In the genomic region with DNA sequence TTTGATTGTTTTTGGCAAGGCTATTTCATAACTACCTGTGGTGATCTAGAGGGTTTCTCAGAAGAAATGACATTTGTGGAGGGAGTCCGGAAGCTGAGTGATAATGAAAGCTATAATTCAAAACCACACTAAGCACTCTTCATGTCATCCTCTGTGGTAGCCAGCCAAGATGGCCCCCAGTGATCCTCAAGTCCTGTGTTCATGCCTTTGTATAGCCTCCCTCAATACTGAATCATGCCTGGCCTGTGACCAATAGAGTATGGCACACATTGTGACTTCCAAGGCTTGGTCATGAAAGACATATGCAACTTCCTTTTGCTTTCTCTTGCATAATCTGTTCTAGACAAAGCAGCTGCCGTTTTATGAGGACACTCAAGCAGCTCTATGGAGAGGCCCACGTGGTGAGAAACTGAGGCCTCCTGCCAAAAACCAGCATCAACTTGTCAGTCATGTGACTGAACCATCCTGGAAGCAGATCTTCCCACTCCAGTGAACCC, we compare ENCODE assay signal across 1 cellular context.
A peak's percentile ranks its signal among the peaks of the same experiment; 100 is the strongest.
TF ChIP-seq lines count a peak whose summit lies in the region.

No MANE protein-coding gene starts in this region.

TF ChIP-seq in K562, 482 proteins besides CTCF, POLR2A, EP300 and RAD21 (continues in another document):
- TF ChIP-seq L3MBTL2 (IDR thresholded peaks at IDR 0.05) = peak; percentile 67
- TF ChIP-seq GATAD2B (IDR thresholded peaks at IDR 0.05; ENCODE audit: borderline replicate concordance) = no peak
- TF ChIP-seq RBM34 (IDR thresholded peaks at IDR 0.05; ENCODE audit: borderline replicate concordance, insufficient read depth, low read length) = no peak
- no peak for TF ChIP-seq ZNF785 (CRISPR knock-in tag; IDR thresholded peaks at IDR 0.05)
- no peak for TF ChIP-seq ZNF384 (IDR thresholded peaks at IDR 0.05; ENCODE audit: low read depth, low read length)
- TF ChIP-seq PCBP1 (IDR thresholded peaks at IDR 0.05; ENCODE audit: low read depth, low read length, poor library complexity, severe bottlenecking) = no peak
- peak; percentile 44; the same call in 1 of the 2 replicates for TF ChIP-seq EHMT2 (IDR thresholded peaks at IDR 0.05)
- TF ChIP-seq NR1H2 (CRISPR knock-in tag; IDR thresholded peaks at IDR 0.05) = no peak
- no peak for TF ChIP-seq RBM17 (IDR thresholded peaks at IDR 0.05; ENCODE audit: borderline replicate concordance, low read depth, low read length)
- TF ChIP-seq DDX20 (tag; IDR thresholded peaks at IDR 0.05; ENCODE audit: low read depth) = 0 out of 2 replicates have a peak, but pooled peaks have one; percentile 47
- TF ChIP-seq ZBTB8A (IDR thresholded peaks at IDR 0.05; ENCODE audit: partially characterized antibody) = no peak
- TF ChIP-seq STAG1 (CRISPR knock-in tag; IDR thresholded peaks at IDR 0.05; ENCODE audit: borderline replicate concordance) = no peak
- no peak for TF ChIP-seq MECOM (CRISPR knock-in tag; IDR thresholded peaks at IDR 0.05)
- TF ChIP-seq, protein P1, sequence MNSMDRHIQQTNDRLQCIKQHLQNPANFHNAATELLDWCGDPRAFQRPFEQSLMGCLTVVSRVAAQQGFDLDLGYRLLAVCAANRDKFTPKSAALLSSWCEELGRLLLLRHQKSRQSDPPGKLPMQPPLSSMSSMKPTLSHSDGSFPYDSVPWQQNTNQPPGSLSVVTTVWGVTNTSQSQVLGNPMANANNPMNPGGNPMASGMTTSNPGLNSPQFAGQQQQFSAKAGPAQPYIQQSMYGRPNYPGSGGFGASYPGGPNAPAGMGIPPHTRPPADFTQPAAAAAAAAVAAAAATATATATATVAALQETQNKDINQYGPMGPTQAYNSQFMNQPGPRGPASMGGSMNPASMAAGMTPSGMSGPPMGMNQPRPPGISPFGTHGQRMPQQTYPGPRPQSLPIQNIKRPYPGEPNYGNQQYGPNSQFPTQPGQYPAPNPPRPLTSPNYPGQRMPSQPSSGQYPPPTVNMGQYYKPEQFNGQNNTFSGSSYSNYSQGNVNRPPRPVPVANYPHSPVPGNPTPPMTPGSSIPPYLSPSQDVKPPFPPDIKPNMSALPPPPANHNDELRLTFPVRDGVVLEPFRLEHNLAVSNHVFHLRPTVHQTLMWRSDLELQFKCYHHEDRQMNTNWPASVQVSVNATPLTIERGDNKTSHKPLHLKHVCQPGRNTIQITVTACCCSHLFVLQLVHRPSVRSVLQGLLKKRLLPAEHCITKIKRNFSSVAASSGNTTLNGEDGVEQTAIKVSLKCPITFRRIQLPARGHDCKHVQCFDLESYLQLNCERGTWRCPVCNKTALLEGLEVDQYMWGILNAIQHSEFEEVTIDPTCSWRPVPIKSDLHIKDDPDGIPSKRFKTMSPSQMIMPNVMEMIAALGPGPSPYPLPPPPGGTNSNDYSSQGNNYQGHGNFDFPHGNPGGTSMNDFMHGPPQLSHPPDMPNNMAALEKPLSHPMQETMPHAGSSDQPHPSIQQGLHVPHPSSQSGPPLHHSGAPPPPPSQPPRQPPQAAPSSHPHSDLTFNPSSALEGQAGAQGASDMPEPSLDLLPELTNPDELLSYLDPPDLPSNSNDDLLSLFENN (IDR thresholded peaks at IDR 0.05; ENCODE audit: low read depth in 2 of 2, low read length in 2 of 2) = no peak
- TF ChIP-seq HNRNPLL (IDR thresholded peaks at IDR 0.05; ENCODE audit: low read depth, low read length, poor library complexity, severe bottlenecking) = no peak
- no peak for TF ChIP-seq JUNB (CRISPR knock-in tag; conservative IDR thresholded peaks at IDR 0.05)
- TF ChIP-seq ZNF561 (CRISPR knock-in tag; conservative IDR thresholded peaks at IDR 0.05) = no peak
- TF ChIP-seq HDAC3 (IDR thresholded peaks at IDR 0.05; ENCODE audit: borderline replicate concordance, partially characterized antibody) = no peak
- no peak for TF ChIP-seq ZNF140 (CRISPR knock-in tag; IDR thresholded peaks at IDR 0.05)
- TF ChIP-seq, protein P2, sequence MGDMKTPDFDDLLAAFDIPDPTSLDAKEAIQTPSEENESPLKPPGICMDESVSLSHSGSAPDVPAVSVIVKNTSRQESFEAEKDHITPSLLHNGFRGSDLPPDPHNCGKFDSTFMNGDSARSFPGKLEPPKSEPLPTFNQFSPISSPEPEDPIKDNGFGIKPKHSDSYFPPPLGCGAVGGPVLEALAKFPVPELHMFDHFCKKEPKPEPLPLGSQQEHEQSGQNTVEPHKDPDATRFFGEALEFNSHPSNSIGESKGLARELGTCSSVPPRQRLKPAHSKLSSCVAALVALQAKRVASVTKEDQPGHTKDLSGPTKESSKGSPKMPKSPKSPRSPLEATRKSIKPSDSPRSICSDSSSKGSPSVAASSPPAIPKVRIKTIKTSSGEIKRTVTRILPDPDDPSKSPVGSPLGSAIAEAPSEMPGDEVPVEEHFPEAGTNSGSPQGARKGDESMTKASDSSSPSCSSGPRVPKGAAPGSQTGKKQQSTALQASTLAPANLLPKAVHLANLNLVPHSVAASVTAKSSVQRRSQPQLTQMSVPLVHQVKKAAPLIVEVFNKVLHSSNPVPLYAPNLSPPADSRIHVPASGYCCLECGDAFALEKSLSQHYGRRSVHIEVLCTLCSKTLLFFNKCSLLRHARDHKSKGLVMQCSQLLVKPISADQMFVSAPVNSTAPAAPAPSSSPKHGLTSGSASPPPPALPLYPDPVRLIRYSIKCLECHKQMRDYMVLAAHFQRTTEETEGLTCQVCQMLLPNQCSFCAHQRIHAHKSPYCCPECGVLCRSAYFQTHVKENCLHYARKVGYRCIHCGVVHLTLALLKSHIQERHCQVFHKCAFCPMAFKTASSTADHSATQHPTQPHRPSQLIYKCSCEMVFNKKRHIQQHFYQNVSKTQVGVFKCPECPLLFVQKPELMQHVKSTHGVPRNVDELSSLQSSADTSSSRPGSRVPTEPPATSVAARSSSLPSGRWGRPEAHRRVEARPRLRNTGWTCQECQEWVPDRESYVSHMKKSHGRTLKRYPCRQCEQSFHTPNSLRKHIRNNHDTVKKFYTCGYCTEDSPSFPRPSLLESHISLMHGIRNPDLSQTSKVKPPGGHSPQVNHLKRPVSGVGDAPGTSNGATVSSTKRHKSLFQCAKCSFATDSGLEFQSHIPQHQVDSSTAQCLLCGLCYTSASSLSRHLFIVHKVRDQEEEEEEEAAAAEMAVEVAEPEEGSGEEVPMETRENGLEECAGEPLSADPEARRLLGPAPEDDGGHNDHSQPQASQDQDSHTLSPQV (IDR thresholded peaks at IDR 0.05) = no peak; the same call in 1 of the 2 replicates
- TF ChIP-seq, protein P3, sequence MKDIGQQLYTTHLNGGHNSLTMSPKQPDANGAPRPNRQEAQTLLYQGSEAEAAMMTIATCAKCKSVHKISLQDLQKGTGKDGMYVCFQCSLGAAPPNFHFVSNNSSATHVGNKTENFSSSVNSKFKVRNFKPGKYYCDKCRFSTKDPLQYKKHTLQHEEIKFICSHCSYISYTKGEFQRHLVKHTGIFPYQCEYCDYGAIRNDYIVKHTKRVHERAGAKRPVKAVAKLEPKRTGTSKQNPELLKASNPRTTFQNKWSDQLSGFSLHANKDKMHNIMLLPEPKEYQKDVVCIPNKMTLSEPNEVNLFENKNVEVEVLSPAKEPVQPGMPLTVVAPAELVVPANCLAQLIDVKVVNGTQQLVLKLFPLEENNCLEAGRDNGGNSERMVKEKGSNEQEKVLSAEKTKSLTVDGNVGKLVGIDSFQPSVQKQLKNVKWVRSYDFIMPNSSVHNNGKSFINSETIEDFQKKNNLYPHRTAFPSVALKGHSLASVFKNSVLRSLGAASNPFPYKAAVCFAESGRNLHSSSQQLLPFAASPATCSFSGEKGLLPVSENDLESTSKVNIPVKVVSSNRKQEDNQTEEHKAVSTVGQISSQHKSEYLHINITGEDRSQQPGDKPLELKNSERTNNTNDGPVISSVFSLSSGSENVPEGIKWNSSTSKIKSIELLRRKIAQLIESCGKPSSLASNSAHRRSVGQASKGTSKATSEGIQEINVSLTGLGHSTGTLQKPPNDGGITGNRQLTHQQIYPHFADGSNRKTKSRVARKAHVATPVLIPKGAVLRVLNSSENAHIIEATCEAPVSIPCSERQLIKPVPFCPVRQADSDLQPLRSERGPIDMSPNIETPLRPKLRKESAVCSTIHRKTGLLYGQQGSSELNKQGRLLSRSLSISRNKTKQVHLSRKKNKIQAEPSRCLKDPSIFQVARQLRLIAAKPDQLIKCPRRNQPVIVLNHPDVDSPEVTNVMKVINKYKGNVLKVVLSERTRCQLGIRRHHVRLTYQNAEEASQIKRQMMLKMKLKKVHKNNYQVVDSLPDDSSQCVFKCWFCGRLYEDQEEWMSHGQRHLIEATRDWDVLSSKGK (CRISPR knock-in tag; IDR thresholded peaks at IDR 0.05) = no peak
- no peak for TF ChIP-seq ZNF586 (CRISPR knock-in tag; conservative IDR thresholded peaks at IDR 0.05)
- TF ChIP-seq, protein P4, sequence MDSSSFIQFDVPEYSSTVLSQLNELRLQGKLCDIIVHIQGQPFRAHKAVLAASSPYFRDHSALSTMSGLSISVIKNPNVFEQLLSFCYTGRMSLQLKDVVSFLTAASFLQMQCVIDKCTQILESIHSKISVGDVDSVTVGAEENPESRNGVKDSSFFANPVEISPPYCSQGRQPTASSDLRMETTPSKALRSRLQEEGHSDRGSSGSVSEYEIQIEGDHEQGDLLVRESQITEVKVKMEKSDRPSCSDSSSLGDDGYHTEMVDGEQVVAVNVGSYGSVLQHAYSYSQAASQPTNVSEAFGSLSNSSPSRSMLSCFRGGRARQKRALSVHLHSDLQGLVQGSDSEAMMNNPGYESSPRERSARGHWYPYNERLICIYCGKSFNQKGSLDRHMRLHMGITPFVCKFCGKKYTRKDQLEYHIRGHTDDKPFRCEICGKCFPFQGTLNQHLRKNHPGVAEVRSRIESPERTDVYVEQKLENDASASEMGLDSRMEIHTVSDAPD (CRISPR knock-in tag; IDR thresholded peaks at IDR 0.05) = no peak
- no peak for TF ChIP-seq LEF1 (IDR thresholded peaks at IDR 0.05)
- TF ChIP-seq EP400 (IDR thresholded peaks at IDR 0.05) = no peak
- TF ChIP-seq, protein P5, sequence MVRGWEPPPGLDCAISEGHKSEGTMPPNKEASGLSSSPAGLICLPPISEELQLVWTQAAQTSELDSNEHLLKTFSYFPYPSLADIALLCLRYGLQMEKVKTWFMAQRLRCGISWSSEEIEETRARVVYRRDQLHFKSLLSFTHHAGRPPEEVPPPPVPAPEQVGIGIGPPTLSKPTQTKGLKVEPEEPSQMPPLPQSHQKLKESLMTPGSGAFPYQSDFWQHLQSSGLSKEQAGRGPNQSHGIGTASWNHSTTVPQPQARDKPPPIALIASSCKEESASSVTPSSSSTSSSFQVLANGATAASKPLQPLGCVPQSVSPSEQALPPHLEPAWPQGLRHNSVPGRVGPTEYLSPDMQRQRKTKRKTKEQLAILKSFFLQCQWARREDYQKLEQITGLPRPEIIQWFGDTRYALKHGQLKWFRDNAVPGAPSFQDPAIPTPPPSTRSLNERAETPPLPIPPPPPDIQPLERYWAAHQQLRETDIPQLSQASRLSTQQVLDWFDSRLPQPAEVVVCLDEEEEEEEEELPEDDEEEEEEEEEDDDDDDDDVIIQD (CRISPR knock-in tag; IDR thresholded peaks at IDR 0.05) = no peak
- no peak for TF ChIP-seq NFYB (IDR thresholded peaks at IDR 0.05; ENCODE audit: extremely low read depth, insufficient read length)
- TF ChIP-seq, protein P6, sequence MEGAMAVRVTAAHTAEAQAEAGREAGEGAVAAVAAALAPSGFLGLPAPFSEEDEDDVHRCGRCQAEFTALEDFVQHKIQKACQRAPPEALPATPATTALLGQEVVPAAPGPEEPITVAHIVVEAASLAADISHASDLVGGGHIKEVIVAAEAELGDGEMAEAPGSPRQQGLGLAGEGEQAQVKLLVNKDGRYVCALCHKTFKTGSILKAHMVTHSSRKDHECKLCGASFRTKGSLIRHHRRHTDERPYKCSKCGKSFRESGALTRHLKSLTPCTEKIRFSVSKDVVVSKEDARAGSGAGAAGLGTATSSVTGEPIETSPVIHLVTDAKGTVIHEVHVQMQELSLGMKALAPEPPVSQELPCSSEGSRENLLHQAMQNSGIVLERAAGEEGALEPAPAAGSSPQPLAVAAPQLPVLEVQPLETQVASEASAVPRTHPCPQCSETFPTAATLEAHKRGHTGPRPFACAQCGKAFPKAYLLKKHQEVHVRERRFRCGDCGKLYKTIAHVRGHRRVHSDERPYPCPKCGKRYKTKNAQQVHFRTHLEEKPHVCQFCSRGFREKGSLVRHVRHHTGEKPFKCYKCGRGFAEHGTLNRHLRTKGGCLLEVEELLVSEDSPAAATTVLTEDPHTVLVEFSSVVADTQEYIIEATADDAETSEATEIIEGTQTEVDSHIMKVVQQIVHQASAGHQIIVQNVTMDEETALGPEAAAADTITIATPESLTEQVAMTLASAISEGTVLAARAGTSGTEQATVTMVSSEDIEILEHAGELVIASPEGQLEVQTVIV (CRISPR knock-in tag; IDR thresholded peaks at IDR 0.05; ENCODE audit: borderline replicate concordance) = no peak
- TF ChIP-seq NBN (IDR thresholded peaks at IDR 0.05; ENCODE audit: low read depth) = no peak
- TF ChIP-seq, protein P7, sequence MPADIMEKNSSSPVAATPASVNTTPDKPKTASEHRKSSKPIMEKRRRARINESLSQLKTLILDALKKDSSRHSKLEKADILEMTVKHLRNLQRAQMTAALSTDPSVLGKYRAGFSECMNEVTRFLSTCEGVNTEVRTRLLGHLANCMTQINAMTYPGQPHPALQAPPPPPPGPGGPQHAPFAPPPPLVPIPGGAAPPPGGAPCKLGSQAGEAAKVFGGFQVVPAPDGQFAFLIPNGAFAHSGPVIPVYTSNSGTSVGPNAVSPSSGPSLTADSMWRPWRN (IDR thresholded peaks at IDR 0.05; ENCODE audit: low read depth) = no peak
- TF ChIP-seq MYNN (IDR thresholded peaks at IDR 0.05) = no peak
- no peak for TF ChIP-seq MYNN (CRISPR knock-in tag; IDR thresholded peaks at IDR 0.05)
- TF ChIP-seq ZNF699 (CRISPR knock-in tag; IDR thresholded peaks at IDR 0.05; ENCODE audit: insufficient replicate concordance) = no peak
- no peak for TF ChIP-seq TEAD4 (IDR thresholded peaks at IDR 0.05; ENCODE audit: low read length)
- no peak for TF ChIP-seq TEAD4 (CRISPR knock-in tag; IDR thresholded peaks at IDR 0.05; ENCODE audit: borderline replicate concordance)
- no peak for TF ChIP-seq KAT7 (CRISPR knock-in tag; IDR thresholded peaks at IDR 0.05; ENCODE audit: borderline replicate concordance)
- TF ChIP-seq, protein P8, sequence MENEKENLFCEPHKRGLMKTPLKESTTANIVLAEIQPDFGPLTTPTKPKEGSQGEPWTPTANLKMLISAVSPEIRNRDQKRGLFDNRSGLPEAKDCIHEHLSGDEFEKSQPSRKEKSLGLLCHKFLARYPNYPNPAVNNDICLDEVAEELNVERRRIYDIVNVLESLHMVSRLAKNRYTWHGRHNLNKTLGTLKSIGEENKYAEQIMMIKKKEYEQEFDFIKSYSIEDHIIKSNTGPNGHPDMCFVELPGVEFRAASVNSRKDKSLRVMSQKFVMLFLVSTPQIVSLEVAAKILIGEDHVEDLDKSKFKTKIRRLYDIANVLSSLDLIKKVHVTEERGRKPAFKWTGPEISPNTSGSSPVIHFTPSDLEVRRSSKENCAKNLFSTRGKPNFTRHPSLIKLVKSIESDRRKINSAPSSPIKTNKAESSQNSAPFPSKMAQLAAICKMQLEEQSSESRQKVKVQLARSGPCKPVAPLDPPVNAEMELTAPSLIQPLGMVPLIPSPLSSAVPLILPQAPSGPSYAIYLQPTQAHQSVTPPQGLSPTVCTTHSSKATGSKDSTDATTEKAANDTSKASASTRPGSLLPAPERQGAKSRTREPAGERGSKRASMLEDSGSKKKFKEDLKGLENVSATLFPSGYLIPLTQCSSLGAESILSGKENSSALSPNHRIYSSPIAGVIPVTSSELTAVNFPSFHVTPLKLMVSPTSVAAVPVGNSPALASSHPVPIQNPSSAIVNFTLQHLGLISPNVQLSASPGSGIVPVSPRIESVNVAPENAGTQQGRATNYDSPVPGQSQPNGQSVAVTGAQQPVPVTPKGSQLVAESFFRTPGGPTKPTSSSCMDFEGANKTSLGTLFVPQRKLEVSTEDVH (IDR thresholded peaks at IDR 0.05; ENCODE audit: low read depth, partially characterized antibody) = no peak
- TF ChIP-seq ZKSCAN3 (CRISPR knock-in tag; IDR thresholded peaks at IDR 0.05) = no peak
- TF ChIP-seq ZNF75A (CRISPR knock-in tag; IDR thresholded peaks at IDR 0.05) = no peak
- peak; percentile 59; the same call in 1 of the 2 replicates for TF ChIP-seq SMAD4 (CRISPR knock-in tag; conservative IDR thresholded peaks at IDR 0.05)
- no peak for TF ChIP-seq ZNF445 (CRISPR knock-in tag; IDR thresholded peaks at IDR 0.05; ENCODE audit: low read depth)
- TF ChIP-seq POU5F1 (IDR thresholded peaks at IDR 0.05; ENCODE audit: borderline replicate concordance, low read depth, low read length, partially characterized antibody) = no peak
